ENCODE assay signal across 26 cellular contexts in the genomic region with DNA sequence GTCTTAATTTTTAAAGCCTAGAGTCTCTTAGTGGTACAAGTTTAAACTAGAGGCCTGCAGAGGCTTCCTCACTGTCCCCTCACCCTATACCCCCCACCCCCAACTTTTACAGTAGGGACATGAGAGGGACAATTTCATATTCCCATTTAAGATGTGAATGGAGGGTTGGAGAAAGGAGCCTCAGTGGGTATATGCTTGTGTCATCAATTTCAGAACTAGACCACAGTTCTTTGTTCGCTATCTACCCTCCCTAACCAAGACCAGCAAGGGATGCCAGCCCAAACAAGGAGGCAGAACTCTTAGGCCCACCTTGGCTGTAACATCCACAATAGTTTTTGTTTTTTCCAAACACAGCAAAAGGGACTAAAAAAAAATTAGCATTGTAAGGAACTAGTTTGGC. TPM values are rescaled to one million over a fixed set of nuclear protein-coding genes. Genes with fewer than 3 reads are reported as not detected.
A peak's percentile ranks its signal among the peaks of the same experiment; 100 is the strongest.
DNase-seq lines count a peak whose midpoint lies in the region; ATAC-seq, FAIRE-seq and TF ChIP-seq lines count a peak whose summit lies in the region.
"Had no signal": no experiment of that assay in that cellular context is flagged by ENCODE, and none has a peak within 500 bp of the region (broad histone marks: within the 10 kb centered on the region; RNA-seq: fewer than 3 reads in every experiment).

No MANE protein-coding gene starts in this region.

- H3K36me3 ChIP-seq in HepG2 (replicated peaks in 1 of 2; ENCODE audit: control insufficient read depth in 1 of 2, insufficient read depth in 2 of 2, low read length in 2 of 2) (no peaks in the 10 kb centered on the region), right lobe of liver (no peaks in the 10 kb centered on the region), IMR-90 (ENCODE audit: control insufficient read depth, insufficient read depth, low read length) (no peaks in the 10 kb centered on the region)
- H3K36me3 ChIP-seq: BE2C, BLaER1 had no signal

- peaks cover 10% of the 10 kb centered on the region for H3K27me3 Mint-ChIP-seq in glutamatergic neuron (ENCODE audit: unreplicated experiment)

- H3K27me3 ChIP-seq in HepG2 (ENCODE audit: control insufficient read depth in 1 of 2, insufficient read depth in 2 of 2, low read length in 2 of 2): no peaks in the 10 kb centered on the region; a peak in 1 of 5 replicates
- H3K27me3 ChIP-seq in right lobe of liver: no peaks in the 10 kb centered on the region
- no peaks in the 10 kb centered on the region for H3K27me3 ChIP-seq in IMR-90 (ENCODE audit: control insufficient read depth, insufficient read depth, low read length)
- H3K27me3 ChIP-seq: BE2C, BLaER1 had no signal

- no peak overlapping the region for H3K27ac ChIP-seq in HepG2 (ENCODE audit: extremely low read length, insufficient read depth, low read length)
- no peak overlapping the region for H3K27ac ChIP-seq in right lobe of liver
- no peak overlapping the region for H3K27ac ChIP-seq in IMR-90 (ENCODE audit: insufficient read depth, low read length)
- H3K27ac ChIP-seq: 22Rv1, BLaER1 had no signal

- H2AK5ac ChIP-seq in IMR-90 (ENCODE audit: low read depth, low read length): peak overlapping the region; percentile 43

- no peak overlapping the region for H3K4me2 ChIP-seq in HepG2 (ENCODE audit: low read depth, low read length)
- no peak overlapping the region for H3K4me2 ChIP-seq in IMR-90 (ENCODE audit: low read depth, low read length)
- H3K4me2 ChIP-seq: BLaER1 had no signal

- TF ChIP-seq EP300 in HepG2 (IDR thresholded peaks at IDR 0.05; ENCODE audit: low read depth in 2 of 2, low read length in 2 of 2) (no peak), HepG2 (CRISPR knock-in tag; IDR thresholded peaks at IDR 0.05; ENCODE audit: borderline replicate concordance) (no peak)

- H3K4me3 Mint-ChIP-seq in glutamatergic neuron (ENCODE audit: unreplicated experiment): no peak overlapping the region
- H3K4me3 Mint-ChIP-seq: CD14-positive monocyte; CD4-positive, alpha-beta memory T cell; CD4-positive, CD25-positive, alpha-beta regulatory T cell; CD8-positive, alpha-beta memory T cell had no signal

- H4K5ac ChIP-seq in IMR-90 (ENCODE audit: low read depth, low read length): no peak overlapping the region

- H4K20me1 ChIP-seq in HepG2 (ENCODE audit: insufficient read depth, low read length): no peaks in the 10 kb centered on the region
- H4K20me1 ChIP-seq in IMR-90 (ENCODE audit: insufficient read depth, low read length): no peaks in the 10 kb centered on the region
- H4K20me1 ChIP-seq: BLaER1 had no signal

- peak overlapping the region; percentile 26; the same call in 1 of the 2 replicates for H2BK20ac ChIP-seq in IMR-90 (ENCODE audit: low read depth, low read length)

- no peak overlapping the region for H3K18ac ChIP-seq in IMR-90 (ENCODE audit: low read depth, low read length)

- no peaks in the 10 kb centered on the region for H3K36me3 Mint-ChIP-seq in glutamatergic neuron (ENCODE audit: unreplicated experiment)
- H3K36me3 Mint-ChIP-seq: CD14-positive monocyte; CD4-positive, alpha-beta memory T cell; CD4-positive, CD25-positive, alpha-beta regulatory T cell; CD8-positive, alpha-beta memory T cell had no signal

- no peak overlapping the region for H3K14ac ChIP-seq in IMR-90 (replicated peaks; ENCODE audit: low read depth, low read length)

- H2BK15ac ChIP-seq in IMR-90 (ENCODE audit: low read depth, low read length): peak overlapping the region; percentile 17; the same call in 1 of the 3 replicates

- no peak for DNase-seq in HepG2 (ENCODE audit: low spot score)
- DNase-seq in right lobe of liver: no peak
- DNase-seq in IMR-90: no peak
- no peak for DNase-seq in glutamatergic neuron
- DNase-seq in NCI-H345 (lab: John Stamatoyannopoulos, UW): no peak
- DNase-seq in stimulated activated CD4-positive, alpha-beta T cell treated with anti-CD3 and anti-CD28 coated beads, Interleukin-2, amount 100 ng/mL, for 24 hours: no peak
- DNase-seq: ACHN; BE2C; CD4-positive, alpha-beta memory T cell; CD4-positive, CD25-positive, alpha-beta regulatory T cell; CD8-positive, alpha-beta memory T cell; COR-L47; DMS153; DMS53; DMS79; DND-41; EL; GDM1 had no signal

- H4K91ac ChIP-seq in IMR-90 (ENCODE audit: insufficient read depth, low read depth, low read length): no peak overlapping the region

- no peak overlapping the region for H2BK5ac ChIP-seq in IMR-90 (ENCODE audit: low read depth, low read length, poor library complexity, severe bottlenecking)

- peak overlapping the region; percentile 69; the same call in 1 of the 2 replicates for H3K4ac ChIP-seq in IMR-90 (ENCODE audit: low read depth, low read length)

- H2BK120ac ChIP-seq in IMR-90 (ENCODE audit: low read depth, low read length): peak overlapping the region; percentile 10; the same call in 1 of the 2 replicates

- H2AFZ ChIP-seq in HepG2 (ENCODE audit: low read length) (no peak overlapping the region), IMR-90 (replicated peaks; ENCODE audit: low read length, poor library complexity) (no peak overlapping the region)

- in situ Hi-C loops in HepG2 (cut with HindIII; ENCODE audit: extremely low pct_ligation_motif_present, low pct_unique_long_range_greater_than_20kb) (no loop called here), IMR-90 (cut with MboI; ENCODE audit: low sequenced_read_pairs) (no loop called here)

- H3K79me1 ChIP-seq in IMR-90 (ENCODE audit: low read depth in 1 of 2, low read length in 2 of 2): peaks cover 11 to 39% of the 10 kb centered on the region in 2 experiments

- CTCF ChIA-PET in HepG2 (lab: Yijun Ruan, JAX; ENCODE audit: low intra/inter-chr PET ratio, low total read pairs): no interaction called here
- CTCF ChIA-PET in IMR-90 (lab: Yijun Ruan, JAX): no interaction called here

- POLR2A ChIA-PET in HepG2 (lab: Yijun Ruan, JAX): no interaction called here
- POLR2A ChIA-PET in IMR-90 (lab: Charles Lee; ENCODE audit: unreplicated experiment): no interaction called here

- ATAC-seq in HepG2: no peak
- ATAC-seq in right lobe of liver: no peak
- ATAC-seq in IMR-90 (ENCODE audit: low read depth): no peak
- no peak for ATAC-seq in HG02870 (IDR thresholded peaks at IDR 0.05; ENCODE audit: unreplicated experiment)
- ATAC-seq: GM12878 had no signal

- dilution Hi-C loops in IMR-90 (cut with HindIII; ENCODE audit: low sequenced_read_pairs, unreplicated experiment): no loop called here

- no peaks in the 10 kb centered on the region for H3K79me2 ChIP-seq in HepG2 (ENCODE audit: insufficient read depth, low read length)

- no peak overlapping the region for H3K23ac ChIP-seq in IMR-90 (ENCODE audit: low read depth, low read length)

- no peaks in the 10 kb centered on the region for H3K9me3 ChIP-seq in HepG2 (ENCODE audit: low read length)
- H3K9me3 ChIP-seq in right lobe of liver: no peaks in the 10 kb centered on the region
- H3K9me3 ChIP-seq in IMR-90 (ENCODE audit: control insufficient read depth, insufficient read depth, low read length): no peaks in the 10 kb centered on the region
- H3K9me3 ChIP-seq: BE2C, BLaER1 had no signal

- peaks cover 11% of the 10 kb centered on the region; the same call in 1 of the 2 replicates for H3K4me1 ChIP-seq in HepG2 (ENCODE audit: insufficient read depth, low read length)
- no peaks in the 10 kb centered on the region for H3K4me1 ChIP-seq in right lobe of liver
- peaks cover 11% of the 10 kb centered on the region for H3K4me1 ChIP-seq in IMR-90 (ENCODE audit: control insufficient read depth, insufficient read depth, low read length)
- H3K4me1 ChIP-seq: BE2C had no signal

- H2AK9ac ChIP-seq in IMR-90 (replicated peaks; ENCODE audit: low read depth, low read length, poor library complexity): no peak overlapping the region

- 25% methylated on average over 1 of the region's 1 CpG for WGBS in HepG2 (ENCODE audit: low lambda C conversion rate)
- WGBS in right lobe of liver (ENCODE audit: insufficient coverage, low coverage, low lambda C conversion rate, missing lambda C conversion rate): 88% methylated on average over 1 of the region's 1 CpG
- no CpG with 5 or more reads among the region's 1 CpG for WGBS in IMR-90 (ENCODE audit: extremely low coverage in 2 of 2, insufficient read length in 1 of 2), 2 experiments

- TF ChIP-seq POLR2A in HepG2 (IDR thresholded peaks at IDR 0.05; ENCODE audit: insufficient read depth in 1 of 2, low read depth in 2 of 2, low read length in 2 of 2) (no peak), right lobe of liver (IDR thresholded peaks at IDR 0.05) (no peak), IMR-90 (IDR thresholded peaks at IDR 0.05; ENCODE audit: low read depth, low read length) (no peak)

- H3K56ac ChIP-seq in IMR-90 (ENCODE audit: extremely low read depth, insufficient read depth, low read length): no peak overlapping the region

- peak overlapping the region; percentile 3 for H3K27ac Mint-ChIP-seq in glutamatergic neuron (ENCODE audit: unreplicated experiment)
- H3K27ac Mint-ChIP-seq: CD4-positive, alpha-beta memory T cell; CD4-positive, CD25-positive, alpha-beta regulatory T cell; CD8-positive, alpha-beta memory T cell had no signal

- H3K9me1 ChIP-seq in IMR-90 (ENCODE audit: insufficient read depth, low read length): peaks cover 22% of the 10 kb centered on the region; the same call in 1 of the 2 replicates

- no peak for TF ChIP-seq CTCF in HepG2 (CRISPR knock-in tag; IDR thresholded peaks at IDR 0.05)
- TF ChIP-seq CTCF in right lobe of liver (IDR thresholded peaks at IDR 0.05): no peak
- no peak for TF ChIP-seq CTCF in IMR-90 (conservative IDR thresholded peaks at IDR 0.05; ENCODE audit: low read depth, low read length)
- no peak for TF ChIP-seq CTCF in glutamatergic neuron (IDR thresholded peaks at IDR 0.05; ENCODE audit: partially characterized antibody, unreplicated experiment)

- H3K9me3 Mint-ChIP-seq in glutamatergic neuron (ENCODE audit: unreplicated experiment): peaks cover 12% of the 10 kb centered on the region

- FAIRE-seq in HepG2 (lab: Jason Lieb, UNC): no peak
- FAIRE-seq: GM12878, GM12892, GM18507 had no signal

- intact Hi-C loops in HepG2 (cut with micrococcal nuclease; ENCODE audit: unreplicated experiment) (no loop called here), right lobe of liver (cut with DNase I) (no loop called here), IMR-90 (cut with micrococcal nuclease) (no loop called here)

- no peak overlapping the region for H3K4me3 ChIP-seq in HepG2 (replicated peaks in 1 of 3; ENCODE audit: insufficient read depth in 1 of 3, low read depth in 2 of 3, low read length in 3 of 3)
- no peak overlapping the region for H3K4me3 ChIP-seq in right lobe of liver
- no peak overlapping the region for H3K4me3 ChIP-seq in IMR-90 (ENCODE audit: insufficient read depth, low read depth, low read length)
- H3K4me3 ChIP-seq: BLaER1, GM12878 had no signal

- H4K8ac ChIP-seq in IMR-90 (ENCODE audit: low read depth in 2 of 2, low read length in 2 of 2): peak overlapping the region; percentile 1 to 84; a peak in 1 of 4 replicates

- no peak overlapping the region for H3K9ac ChIP-seq in HepG2 (ENCODE audit: insufficient read depth, low read depth, low read length)
- no peak overlapping the region for H3K9ac ChIP-seq in IMR-90 (ENCODE audit: low read depth, low read length)
- H3K9ac ChIP-seq: BLaER1 had no signal

- TF ChIP-seq RAD21 in HepG2 (CRISPR knock-in tag; IDR thresholded peaks at IDR 0.05): no peak
- no peak for TF ChIP-seq RAD21 in IMR-90 (IDR thresholded peaks at IDR 0.05; ENCODE audit: low read length)

- BruUV-seq in HepG2 (replicated peaks; lab: Mats Ljungman, UMichigan) (no TSS peak), IMR-90 (replicated peaks; lab: Mats Ljungman, UMichigan) (no TSS peak)

- H3K4me1 Mint-ChIP-seq in glutamatergic neuron (ENCODE audit: low read depth, unreplicated experiment): peaks cover 39% of the 10 kb centered on the region
- H3K4me1 Mint-ChIP-seq: CD14-positive monocyte; CD4-positive, alpha-beta memory T cell; CD4-positive, CD25-positive, alpha-beta regulatory T cell; CD8-positive, alpha-beta memory T cell had no signal

RNA-seq across cellular contexts. Expression of a gene that starts 14.0 kb away (rescaled TPM):
- total RNA-seq in HepG2 (2016; rRNA removed; fragmentation: Illumina TruSeq; extraction: Trizol) (12.3 and 18.5 TPM in 2 replicates), right lobe of liver (10 to 100 TPM; 22.9 to 30.1 (median 26.4) TPM), IMR-90 (2012; rRNA removed) (0.83 and 0.90 TPM in 2 replicates), glutamatergic neuron (ENCODE audit: unreplicated experiment) (35.7 TPM)
- total RNA-seq in HepG2 (2016; cell fraction: cytosol; rRNA removed; fragmentation: Illumina TruSeq; extraction: Trizol; ENCODE audit: low read depth): 3.8 and 4.7 TPM in 2 replicates
- total RNA-seq in HepG2 (2016; cell fraction: insoluble cytoplasmic fraction; rRNA removed; fragmentation: Illumina TruSeq; extraction: Trizol): 12.7 and 13.5 TPM in 2 replicates
- total RNA-seq in HepG2 (2016; cell fraction: membrane; rRNA removed; fragmentation: Illumina TruSeq; extraction: Trizol): 12.7 and 14.2 TPM in 2 replicates
- total RNA-seq in HepG2 (2016; cell fraction: nucleus; rRNA removed; fragmentation: Illumina TruSeq; extraction: Trizol): 12.5 and 15.2 TPM in 2 replicates
- polyA plus RNA-seq in HepG2 (2011; rRNA removed) (5.9 and 6.6 TPM in 2 replicates), IMR-90 (2012; rRNA removed) (4.8 and 5.2 TPM in 2 replicates)
- 3.8 and 4.0 TPM in 2 replicates for polyA plus RNA-seq in HepG2 (2011; cell fraction: cytosol; rRNA removed)
- 7.7 TPM in 2 replicates for polyA plus RNA-seq in HepG2 (2011; cell fraction: nucleus; rRNA removed)
- polyA plus RNA-seq in HepG2 (2012): 6.2 and 6.9 TPM in 2 replicates
- 2.3 and 3.0 TPM in 2 replicates for polyA plus RNA-seq in HepG2 (2016; cell fraction: cytosol; fragmentation: Illumina TruSeq; extraction: Trizol; ENCODE audit: low read depth)
- 16.0 and 21.0 TPM in 2 replicates for polyA plus RNA-seq in HepG2 (2016; cell fraction: insoluble cytoplasmic fraction; fragmentation: Illumina TruSeq; extraction: Trizol; ENCODE audit: low read depth)
- polyA plus RNA-seq in HepG2 (2016; cell fraction: membrane; fragmentation: Illumina TruSeq; extraction: Trizol; ENCODE audit: low read depth): 8.5 and 9.6 TPM in 2 replicates
- polyA plus RNA-seq in HepG2 (2016; cell fraction: nucleus; fragmentation: Illumina TruSeq; extraction: Trizol; ENCODE audit: insufficient read depth, low read depth): 30.9 and 34.8 TPM in 2 replicates
- polyA minus RNA-seq in HepG2 (2011; rRNA and poly(A)+ RNA removed; ENCODE audit: low replicate concordance): 0.02 and 5.6 TPM in 2 replicates
- polyA minus RNA-seq in HepG2 (2011; cell fraction: cytosol; rRNA and poly(A)+ RNA removed): 3.4 and 4.2 TPM in 2 replicates
- 4.0 and 4.2 TPM in 2 replicates for polyA minus RNA-seq in HepG2 (2011; cell fraction: nucleus; rRNA and poly(A)+ RNA removed)
- 1.9 and 2.5 TPM in 2 replicates for polyA plus RNA-seq in IMR-90 (2012; cell fraction: cytosol; rRNA removed)
- polyA plus RNA-seq in IMR-90 (2012; cell fraction: nucleus; rRNA removed; ENCODE audit: low replicate concordance): 5.5 and 7.8 TPM in 2 replicates
- total RNA-seq: CD4-positive, alpha-beta memory T cell; CD4-positive, CD25-positive, alpha-beta regulatory T cell; CD8-positive, alpha-beta memory T cell; G401 had no signal
- polyA plus RNA-seq: CD14-positive monocyte; CD4-positive, alpha-beta memory T cell; CD4-positive, CD25-positive, alpha-beta regulatory T cell; CD8-positive, alpha-beta memory T cell had no signal
